In genomic region chr4:35739305-35739704, GRCh38 we compare ENCODE assay signal across 27 cellular contexts.
DNase-seq lines count a peak whose midpoint lies in the region; ATAC-seq and TF ChIP-seq lines count a peak whose summit lies in the region.
"Had no signal": no experiment of that assay in that cellular context is flagged by ENCODE, and none has a peak within 500 bp of the region (broad histone marks: within the 10 kb centered on the region; RNA-seq: fewer than 3 reads in every experiment).

No MANE protein-coding gene starts in this region.

- no peaks in the 10 kb centered on the region for H3K4me1 Mint-ChIP-seq in CD4-positive, alpha-beta memory T cell
- H3K4me1 Mint-ChIP-seq: CD14-positive monocyte, T-helper 17 cell had no signal

- DNase-seq in CD4-positive, alpha-beta memory T cell, result no peak
- no peak for DNase-seq in stimulated activated naive CD4-positive, alpha-beta T cell (lab: John Stamatoyannopoulos, UW)
- DNase-seq in aorta, result no peak
- DNase-seq: 8988T, ACHN, BE2C, Karpas-422, NCI-H1092 treated with DMSO at 0.1 percent for 48 hours, NCI-H1436, NCI-H187, NCI-H2081 treated with DMSO at 0.1 percent for 48 hours, NCI-H2171, NCI-H226, NCI-H510A treated with DMSO at 0.1 percent for 48 hours, NCI-H748 treated with DMSO at 0.1 percent for 48 hours, PC-3, SJCRH30, T-helper 17 cell had no signal

- H3K4me3 Mint-ChIP-seq in CD4-positive, alpha-beta memory T cell, result no peak overlapping the region
- H3K4me3 Mint-ChIP-seq: CD14-positive monocyte, T-helper 17 cell had no signal

- no peaks in the 10 kb centered on the region for H3K27me3 ChIP-seq in CD4-positive, alpha-beta memory T cell (ENCODE audit: insufficient read depth, low read length)
- no peaks in the 10 kb centered on the region for H3K27me3 ChIP-seq in aorta (ENCODE audit: control insufficient read depth in 1 of 2, insufficient read depth in 2 of 2, low read length in 1 of 2)
- H3K27me3 ChIP-seq: BE2C, SJCRH30 had no signal

- POLR2A ChIA-PET in CD4-positive, alpha-beta memory T cell (lab: Charles Lee; ENCODE audit: partially characterized antibody), result no interaction called here

- H3K27me3 Mint-ChIP-seq in CD4-positive, alpha-beta memory T cell, result no peaks in the 10 kb centered on the region
- H3K27me3 Mint-ChIP-seq: T-helper 17 cell had no signal

- no peak overlapping the region for H3K27ac Mint-ChIP-seq in CD4-positive, alpha-beta memory T cell
- H3K27ac Mint-ChIP-seq: CD14-positive monocyte, T-helper 17 cell had no signal

- no peaks in the 10 kb centered on the region for H3K36me3 ChIP-seq in CD4-positive, alpha-beta memory T cell (ENCODE audit: insufficient read depth, low read length)
- H3K36me3 ChIP-seq in aorta (ENCODE audit: control insufficient read depth in 1 of 2, insufficient read depth in 2 of 2, low read length in 1 of 2), result no peaks in the 10 kb centered on the region
- H3K36me3 ChIP-seq: BE2C, SJCRH30 had no signal

- H3K4me1 ChIP-seq in CD4-positive, alpha-beta memory T cell (ENCODE audit: insufficient read depth, low read length), result no peaks in the 10 kb centered on the region
- no peaks in the 10 kb centered on the region for H3K4me1 ChIP-seq in aorta (ENCODE audit: control insufficient read depth in 1 of 2, insufficient read depth in 2 of 2, low read length in 2 of 2)
- H3K4me1 ChIP-seq: BE2C, SJCRH30 had no signal

- H3K36me3 Mint-ChIP-seq in CD4-positive, alpha-beta memory T cell, result no peaks in the 10 kb centered on the region
- H3K36me3 Mint-ChIP-seq: CD14-positive monocyte had no signal

- H3K9me3 ChIP-seq in CD4-positive, alpha-beta memory T cell (ENCODE audit: control insufficient read depth in 1 of 2, low read length in 2 of 2), result no peaks in the 10 kb centered on the region
- peaks cover 3% of the 10 kb centered on the region for H3K9me3 ChIP-seq in aorta (ENCODE audit: control insufficient read depth, low read length)
- H3K9me3 ChIP-seq: BE2C had no signal

- no peak overlapping the region for H3K4me3 ChIP-seq in CD4-positive, alpha-beta memory T cell (ENCODE audit: low read length in 2 of 2)
- no peak overlapping the region for H3K4me3 ChIP-seq in aorta (ENCODE audit: low read length in 2 of 2)
- H3K4me3 ChIP-seq: SJCRH30 had no signal

- no peak for TF ChIP-seq POLR2A in GM18505 (IDR thresholded peaks at IDR 0.05; ENCODE audit: borderline replicate concordance, extremely low read depth, insufficient read depth, insufficient read length)

- intact Hi-C loops in CD4-positive, alpha-beta memory T cell (cut with micrococcal nuclease), result no loop called here
- intact Hi-C loops in aorta (cut with DNase I), result no loop called here

- no peak overlapping the region for H3K27ac ChIP-seq in CD4-positive, alpha-beta memory T cell (ENCODE audit: low read depth, low read length)
- H3K27ac ChIP-seq in aorta (ENCODE audit: low read depth in 1 of 2, low read length in 2 of 2), result no peak overlapping the region
- H3K27ac ChIP-seq: SJCRH30 had no signal

- H3K9me3 Mint-ChIP-seq in CD4-positive, alpha-beta memory T cell, result peaks cover 0 to 9% (median 5%) of the 10 kb centered on the region in 8 donors

- WGBS in aorta, 2 donors, result 45 to 50% methylated on average over 3 of the region's 3 CpGs

- ATAC-seq in GM18505 (IDR thresholded peaks at IDR 0.05; ENCODE audit: unreplicated experiment) (peak; percentile 41), GM18870 (IDR thresholded peaks at IDR 0.05; ENCODE audit: unreplicated experiment) (peak; percentile 49), HG03025 (IDR thresholded peaks at IDR 0.05; ENCODE audit: low FRiP score, unreplicated experiment) (peak; percentile 51), HG03565 (IDR thresholded peaks at IDR 0.05; ENCODE audit: unreplicated experiment) (peak; percentile 54), GM21447 (IDR thresholded peaks at IDR 0.05; ENCODE audit: unreplicated experiment) (no peak), aorta (ENCODE audit: low FRiP score) (no peak)
- ATAC-seq: HepG2, PC-3, Right ventricle myocardium inferior, SK-N-SH treated with all-trans-retinoic acid at 6 μM for 48 hours, T-helper 17 cell had no signal

- CTCF ChIA-PET in CD4-positive, alpha-beta memory T cell (lab: Charles Lee; ENCODE audit: partially characterized antibody), result no interaction called here

Comparison
In these comparisons a context has a peak if more than half of its experiments do, and no peak if none do; other contexts are left out.
1. ATAC-seq: peak in GM18505 (single experiment), GM18870 (single experiment), HG03025 (single experiment) and HG03565 (single experiment); none in GM21447 (single experiment) and aorta (single experiment).